ENCODE assay signal across 1 cellular context in genomic region chr7:101129603-101130117, GRCh38.
A peak's percentile ranks its signal among the peaks of the same experiment; 100 is the strongest.
TF ChIP-seq lines count a peak whose summit lies in the region.

No MANE protein-coding gene starts in this region.

TF ChIP-seq in endothelial cell of umbilical vein, 7 proteins besides CTCF, POLR2A, EP300 and RAD21:
- no peak for TF ChIP-seq JUN (IDR thresholded peaks at IDR 0.05; ENCODE audit: borderline replicate concordance, insufficient read depth, insufficient read length, low read depth)
- TF ChIP-seq POLR2AphosphoS5 (IDR thresholded peaks at IDR 0.05; ENCODE audit: insufficient read depth, low read depth, low read length), result peak; percentile 17
- TF ChIP-seq MYC (IDR thresholded peaks at IDR 0.05; ENCODE audit: low read depth, low read length), result no peak
TF ChIP-seq in endothelial cell of umbilical vein: peak in this region for 1.
